Comparison of ENCODE assay signal across 11 cellular contexts in genomic region chr11:128934926-128935325, GRCh38. TPM values are rescaled to one million over a fixed set of nuclear protein-coding genes. Genes with fewer than 3 reads are reported as not detected.
"Had no signal": no experiment of that assay in that cellular context is flagged by ENCODE, and none has a peak within 500 bp of the region (broad histone marks: within the 10 kb centered on the region; RNA-seq: fewer than 3 reads in every experiment).

No MANE protein-coding gene starts in this region.

- H3K27ac ChIP-seq: HL-60, KMS-11 had no signal

- H3K4me3 ChIP-seq: GM23338 had no signal

- H3K4me2 ChIP-seq: GM23338, KMS-11 had no signal

- DNase-seq: H9, HCEC 1CT, Karpas-422, KBM-7 had no signal

- H3K9ac ChIP-seq: KMS-11 had no signal

RNA-seq across cellular contexts. Expression of gene TP53AIP1, which starts 7.7 kb away (rescaled TPM):
- total RNA-seq: H1, H9, HT1080 had no signal
- polyA plus RNA-seq: GM23338, HepG2, IgD-negative memory B cell had no signal

RNA-seq across cellular contexts. Expression of gene KCNJ5, which starts 43.8 kb away (rescaled TPM):
- total RNA-seq: GM23338, H1, HepG2, HT1080 had no signal
- polyA plus RNA-seq: GM23338, HepG2, IgD-negative memory B cell had no signal
